Comparison of ENCODE assay signal across 3 cellular contexts in genomic region chr5:50465015-50465414, GRCh38. TPM values are rescaled to one million over a fixed set of nuclear protein-coding genes. Genes with fewer than 3 reads are reported as not detected.
"Had no signal": no experiment of that assay in that cellular context is flagged by ENCODE, and none has a peak within 500 bp of the region (broad histone marks: within the 10 kb centered on the region; RNA-seq: fewer than 3 reads in every experiment).

No MANE protein-coding gene starts in this region.

RNA-seq across cellular contexts. Expression of gene EMB, which starts 23.9 kb away (rescaled TPM):
- total RNA-seq: HepG2, HT-29 had no signal
- polyA plus RNA-seq: K562 had no signal
